ENCODE assay signal across 7 cellular contexts in genomic region chr16:83443972-83444371, GRCh38.
"Had no signal": no experiment of that assay in that cellular context is flagged by ENCODE, and none has a peak within 500 bp of the region (broad histone marks: within the 10 kb centered on the region; RNA-seq: fewer than 3 reads in every experiment).

No MANE protein-coding gene starts in this region.

- H3K4me2 ChIP-seq: GM23338 had no signal

- H3K4me3 ChIP-seq: GM23338 had no signal

- FAIRE-seq: H1, H54 had no signal

- DNase-seq: H9, HCEC 1CT, HFFc6 had no signal

- H3K27ac ChIP-seq: HL-60 had no signal

- H2AFZ ChIP-seq: GM23338 had no signal

- ATAC-seq: GM23338 had no signal
